In the genomic region with DNA sequence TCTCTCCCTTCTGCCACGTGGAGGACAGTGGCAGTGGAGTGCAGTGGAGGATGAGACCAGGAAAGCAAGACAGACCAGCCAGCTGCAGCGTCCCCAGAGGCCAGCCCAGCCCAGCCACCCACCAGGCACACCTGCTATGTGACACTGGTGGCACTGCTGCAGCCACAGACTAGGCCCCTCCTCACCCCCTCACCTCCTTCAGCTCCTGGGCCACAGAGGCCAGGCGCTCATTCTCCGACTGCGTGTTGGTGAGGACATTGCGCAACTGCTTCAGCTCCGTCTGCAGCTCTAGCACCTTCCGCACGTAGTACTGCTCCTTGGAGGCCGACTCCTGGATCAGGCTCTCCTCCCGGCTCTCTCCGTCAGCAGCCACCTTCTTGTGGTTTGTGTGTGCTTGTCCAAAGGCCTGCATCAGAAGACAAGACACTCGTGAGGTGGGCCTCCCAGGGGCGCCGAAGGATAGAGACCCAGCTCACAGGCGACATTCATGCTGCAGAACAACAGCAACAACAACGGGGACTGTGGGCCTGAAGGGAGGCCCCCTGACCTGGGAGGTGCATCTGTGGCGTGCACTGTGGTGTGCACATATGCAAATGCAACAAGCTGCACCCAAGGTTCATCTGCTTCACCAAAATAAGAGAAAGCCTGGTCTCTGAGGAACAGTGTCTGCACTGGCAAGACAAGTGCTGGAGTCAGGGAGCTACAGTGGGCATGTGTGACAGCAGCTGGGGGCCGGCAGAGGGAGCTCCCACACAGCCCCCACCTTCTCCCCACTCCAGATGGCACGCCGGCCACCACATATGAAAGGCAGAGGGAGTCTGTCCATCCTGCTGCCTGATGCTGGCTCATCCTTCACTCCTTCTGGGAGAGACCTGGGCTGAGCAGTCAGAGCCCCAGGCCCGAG, we compare ENCODE assay signal across 9 cellular contexts. TPM values are rescaled to one million over a fixed set of nuclear protein-coding genes. Genes with fewer than 3 reads are reported as not detected.
DNase-seq lines count a peak whose midpoint lies in the region; ATAC-seq, FAIRE-seq and TF ChIP-seq lines count a peak whose summit lies in the region.
"Had no signal": no experiment of that assay in that cellular context is flagged by ENCODE, and none has a peak within 500 bp of the region (broad histone marks: within the 10 kb centered on the region; RNA-seq: fewer than 3 reads in every experiment).

No MANE protein-coding gene starts in this region.

- H3K4me1 Mint-ChIP-seq in WTC11: peaks cover 3% of the 10 kb centered on the region; the same call in 1 of the 2 replicates

- peaks cover 11% of the 10 kb centered on the region; the same call in 1 of the 2 replicates for H3K36me3 Mint-ChIP-seq in WTC11

- H3K9me3 Mint-ChIP-seq in WTC11: no peaks in the 10 kb centered on the region
- H3K9me3 Mint-ChIP-seq: dendritic cell treated with granulocyte-macrophage colony-stimulating factor and Interleukin-4, amounts not matched to agents 40 ng/mL and 50 ng/mL, for 4 days had no signal

- CTCF ChIA-PET in WTC11 (lab: Charles Lee): no interaction called here

- FAIRE-seq in D721Med (lab: Jason Lieb, UNC): no peak

- no peaks in the 10 kb centered on the region for H3K27me3 Mint-ChIP-seq in WTC11 (ENCODE audit: low read depth)
- H3K27me3 Mint-ChIP-seq: dendritic cell treated with granulocyte-macrophage colony-stimulating factor and Interleukin-4, amounts not matched to agents 40 ng/mL and 50 ng/mL, for 4 days had no signal

- peak overlapping the region; percentile 49 for H3K27ac Mint-ChIP-seq in WTC11

- POLR2A ChIA-PET in WTC11 (lab: Charles Lee): no interaction called here

- TF ChIP-seq CTCF in D721Med (IDR thresholded peaks at IDR 0.05; ENCODE audit: insufficient read depth, missing control alignments): peak; percentile 64
- TF ChIP-seq CTCF in WTC11 (IDR thresholded peaks at IDR 0.05): no peak

- peak; percentile 57 for ATAC-seq in GM19372 (IDR thresholded peaks at IDR 0.05; ENCODE audit: low read depth, unreplicated experiment)
- peak; percentile 87 for ATAC-seq in HG03354 (IDR thresholded peaks at IDR 0.05; ENCODE audit: poor library complexity, severe bottlenecking, unreplicated experiment)
- ATAC-seq in WTC11: no peak

- peak; percentile 71 for DNase-seq in D721Med (ENCODE audit: insufficient read length, low spot score)
- no peak for DNase-seq in WTC11 (ENCODE audit: low spot score)
- DNase-seq in left kidney (ENCODE audit: low read depth, low spot score): peak; percentile 16
- DNase-seq in NK-92 treated with Interleukin-12 subunit alpha and Interleukin-12 subunit beta, amount 100 ng/mL, for 24 hours (lab: John Stamatoyannopoulos, UW): no peak
- DNase-seq in activated gamma-delta T cell (lab: John Stamatoyannopoulos, UW): no peak
- no peak for DNase-seq in epidermal melanocyte (ENCODE audit: insufficient read length, low spot score)

- H3K4me3 Mint-ChIP-seq in WTC11: no peak overlapping the region
- H3K4me3 Mint-ChIP-seq: dendritic cell treated with granulocyte-macrophage colony-stimulating factor and Interleukin-4, amounts not matched to agents 40 ng/mL and 50 ng/mL, for 4 days had no signal

TF ChIP-seq in WTC11, 78 proteins besides CTCF, POLR2A, EP300 and RAD21:
- TF ChIP-seq TP53 (CRISPR knock-in tag; IDR thresholded peaks at IDR 0.05) (no peak), ZBTB43 (CRISPR knock-in tag; IDR thresholded peaks at IDR 0.05) (no peak), USF1 (CRISPR knock-in tag; IDR thresholded peaks at IDR 0.05) (no peak)

RNA-seq across cellular contexts. Expression of gene BICD2, which starts 35.5 kb away (rescaled TPM):
- total RNA-seq in WTC11 (2021): 30.8 to 38.7 TPM (median 31.4 TPM) in 3 replicates

RNA-seq across cellular contexts. Expression of gene IPPK, which starts 59.2 kb away (rescaled TPM):
- total RNA-seq in WTC11 (2021): 8.1 to 9.4 TPM (median 8.6 TPM) in 3 replicates

Comparison
In these comparisons a context has a peak if more than half of its experiments do, and no peak if none do; other contexts are left out.
1. DNase-seq: peak in D721Med (single experiment) and left kidney (single experiment); none in WTC11 (single experiment), NK-92 treated with Interleukin-12 subunit alpha and Interleukin-12 subunit beta, amount 100 ng/mL, for 24 hours (single experiment), activated gamma-delta T cell (single experiment) and epidermal melanocyte (single experiment).